Comparison of ENCODE assay signal across 9 cellular contexts in the genomic region with DNA sequence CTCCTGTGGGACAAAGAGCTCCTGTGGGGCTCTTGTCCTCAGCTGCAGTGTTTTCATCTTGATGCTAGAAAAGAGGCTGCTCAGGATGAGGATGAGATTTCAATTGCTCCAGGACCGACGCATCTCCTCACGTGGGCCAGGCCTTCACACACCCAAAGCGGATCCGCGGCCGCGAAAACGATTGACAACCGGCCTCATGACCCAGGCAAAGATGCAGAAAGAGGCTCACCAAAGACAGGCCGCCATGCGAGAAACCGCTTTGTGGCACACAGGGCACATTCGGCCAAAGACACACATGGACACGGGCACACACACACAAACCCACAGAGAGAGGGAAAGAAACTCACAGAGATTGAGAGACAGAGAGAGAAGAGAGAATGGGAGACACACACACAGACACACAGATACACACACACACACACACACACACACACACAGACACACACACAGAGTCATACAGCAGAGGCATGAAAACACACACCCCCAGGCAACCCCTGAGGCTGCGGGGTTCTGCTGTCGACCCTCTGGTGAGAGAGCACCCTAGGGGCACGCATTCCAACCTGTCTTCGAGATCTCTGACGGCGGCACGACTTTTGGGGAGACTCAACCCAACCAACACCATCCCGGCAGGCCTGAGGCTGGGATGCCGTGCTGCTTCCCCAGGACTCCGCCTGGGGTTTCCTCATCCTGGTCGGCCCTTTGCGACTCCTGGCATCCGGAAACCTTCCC.
DNase-seq lines count a peak whose midpoint lies in the region; ATAC-seq, FAIRE-seq and TF ChIP-seq lines count a peak whose summit lies in the region.
"Had no signal": no experiment of that assay in that cellular context is flagged by ENCODE, and none has a peak within 500 bp of the region (broad histone marks: within the 10 kb centered on the region; RNA-seq: fewer than 3 reads in every experiment).

No MANE protein-coding gene starts in this region.

- H3K4me1 Mint-ChIP-seq in GM23338 (peaks cover 31% of the 10 kb centered on the region), activated B cell treated with CpG ODN at 0.5 μM for 24 hours (peaks cover 43% of the 10 kb centered on the region), glutamatergic neuron (ENCODE audit: low read depth, unreplicated experiment) (peaks cover 31% of the 10 kb centered on the region)

- H3K4me3 Mint-ChIP-seq in GM23338, result peak overlapping the region; percentile 67
- peak overlapping the region; percentile 61 for H3K4me3 Mint-ChIP-seq in activated B cell treated with CpG ODN at 0.5 μM for 24 hours
- peak overlapping the region; percentile 85 for H3K4me3 Mint-ChIP-seq in glutamatergic neuron (ENCODE audit: unreplicated experiment)

- H3K9me3 Mint-ChIP-seq in GM23338 (peaks cover 22% of the 10 kb centered on the region), activated B cell treated with CpG ODN at 0.5 μM for 24 hours (peaks cover 2% of the 10 kb centered on the region), glutamatergic neuron (ENCODE audit: unreplicated experiment) (peaks cover 35% of the 10 kb centered on the region)

- H3K27me3 Mint-ChIP-seq in GM23338 (ENCODE audit: insufficient read depth, low read depth, poor library complexity), result peaks cover 91% of the 10 kb centered on the region
- H3K27me3 Mint-ChIP-seq in activated B cell treated with CpG ODN at 0.5 μM for 24 hours, result peaks cover 66% of the 10 kb centered on the region
- peaks cover 50% of the 10 kb centered on the region for H3K27me3 Mint-ChIP-seq in glutamatergic neuron (ENCODE audit: unreplicated experiment)

- no peaks in the 10 kb centered on the region for H3F3A ChIP-seq in GM23338 (replicated peaks; ENCODE audit: low read depth)

- ATAC-seq in GM23338, result no peak
- ATAC-seq in activated B cell treated with CpG ODN at 0.5 μM for 24 hours (ENCODE audit: low read depth), result no peak
- ATAC-seq in GM21786 (IDR thresholded peaks at IDR 0.05; ENCODE audit: unreplicated experiment), result no peak
- no peak for ATAC-seq in activated CD4-positive, CD25-positive, alpha-beta regulatory T cell treated with anti-CD3 and anti-CD28 coated beads, Interleukin-2, amount 50 U/mL, for 24 hours

- H4K20me1 ChIP-seq in GM23338 (replicated peaks; ENCODE audit: insufficient read depth), result no peaks in the 10 kb centered on the region

- H2AFZ ChIP-seq in GM23338, result peak overlapping the region; percentile 86; the same call in 1 of the 2 replicates

- POLR2A ChIA-PET in activated B cell treated with CpG ODN at 0.5 μM for 24 hours (lab: Charles Lee), result no interaction called here

- no peaks in the 10 kb centered on the region for H3K36me3 ChIP-seq in GM23338 (ENCODE audit: insufficient read depth)
- no peaks in the 10 kb centered on the region for H3K36me3 ChIP-seq in skeletal muscle satellite cell (ENCODE audit: insufficient read depth, low read length)

- DNase-seq in GM23338 (ENCODE audit: low spot score), result no peak
- no peak for DNase-seq in activated B cell treated with CpG ODN at 0.5 μM for 24 hours
- no peak for DNase-seq in glutamatergic neuron
- DNase-seq in frontal cortex (ENCODE audit: low spot score in 2 of 2), result no peak
- no peak for DNase-seq in CD1c-positive myeloid dendritic cell (ENCODE audit: extremely low spot score)

- H3K4me3 ChIP-seq in GM23338 (peak overlapping the region; percentile 61), skeletal muscle satellite cell (ENCODE audit: low read length) (peak overlapping the region; percentile 71)

- no peak overlapping the region for H3K27ac Mint-ChIP-seq in GM23338
- no peak overlapping the region for H3K27ac Mint-ChIP-seq in activated B cell treated with CpG ODN at 0.5 μM for 24 hours
- H3K27ac Mint-ChIP-seq in glutamatergic neuron (ENCODE audit: unreplicated experiment), result peak overlapping the region; percentile 76

- no peak overlapping the region for H3K27ac ChIP-seq in GM23338 (ENCODE audit: low read depth)

- no peak for FAIRE-seq in frontal cortex (lab: Jason Lieb, UNC)
- FAIRE-seq: TTC549 had no signal

- H3K9ac ChIP-seq in skeletal muscle satellite cell (ENCODE audit: low read depth, low read length), result peak overlapping the region; percentile 64

- CTCF ChIA-PET in activated B cell treated with CpG ODN at 0.5 μM for 24 hours (lab: Charles Lee), result no interaction called here

- no peaks in the 10 kb centered on the region for H3K79me2 ChIP-seq in GM23338 (replicated peaks; ENCODE audit: insufficient read depth)

- H3K36me3 Mint-ChIP-seq in GM23338 (ENCODE audit: low read depth) (peaks cover 7% of the 10 kb centered on the region), activated B cell treated with CpG ODN at 0.5 μM for 24 hours (ENCODE audit: low read depth) (no peaks in the 10 kb centered on the region), glutamatergic neuron (ENCODE audit: unreplicated experiment) (peaks cover 6% of the 10 kb centered on the region)

- H3K4me2 ChIP-seq in GM23338, result peak overlapping the region; percentile 85
- H3K4me2 ChIP-seq in skeletal muscle satellite cell (ENCODE audit: low read length), result peak overlapping the region; percentile 98

- H3K9me2 ChIP-seq in GM23338 (ENCODE audit: insufficient read depth), result no peaks in the 10 kb centered on the region

- H3K4me1 ChIP-seq in GM23338 (ENCODE audit: insufficient read depth) (no peaks in the 10 kb centered on the region), skeletal muscle satellite cell (ENCODE audit: control insufficient read depth, insufficient read depth, low read length) (peaks cover 34% of the 10 kb centered on the region)

- H3K9me3 ChIP-seq in skeletal muscle satellite cell (replicated peaks; ENCODE audit: low read length), result no peaks in the 10 kb centered on the region

- H3K27me3 ChIP-seq in GM23338 (ENCODE audit: insufficient read depth) (peaks cover 96% of the 10 kb centered on the region), skeletal muscle satellite cell (ENCODE audit: control insufficient read depth, insufficient read depth, low read length) (peaks cover 30% of the 10 kb centered on the region)

- TF ChIP-seq CTCF in GM23338 (conservative IDR thresholded peaks at IDR 0.05; ENCODE audit: low read depth in 2 of 2) (no peak), activated B cell treated with CpG ODN at 0.5 μM for 24 hours (IDR thresholded peaks at IDR 0.05) (no peak), glutamatergic neuron (IDR thresholded peaks at IDR 0.05; ENCODE audit: partially characterized antibody, unreplicated experiment) (no peak)

- intact Hi-C loops in activated B cell treated with CpG ODN at 0.5 μM for 24 hours (cut with micrococcal nuclease), result no loop called here

TF ChIP-seq in GM23338, 12 proteins besides CTCF, POLR2A, EP300 and RAD21 (continues in another document):
- TF ChIP-seq NANOG (IDR thresholded peaks at IDR 0.05; ENCODE audit: borderline replicate concordance) (no peak), POLR2AphosphoS5 (IDR thresholded peaks at IDR 0.05; ENCODE audit: low read depth) (no peak), EZH2phosphoT487 (IDR thresholded peaks at IDR 0.05; ENCODE audit: unreplicated experiment) (no peak), ZNF331 (CRISPR knock-in tag; IDR thresholded peaks at IDR 0.05; ENCODE audit: low read depth) (no peak), ZNF114 (CRISPR knock-in tag; IDR thresholded peaks at IDR 0.05) (no peak), STAT1 (IDR thresholded peaks at IDR 0.05; ENCODE audit: unreplicated experiment) (no peak), EZH2 (IDR thresholded peaks at IDR 0.05; ENCODE audit: low read depth, unreplicated experiment) (no peak)
- TF ChIP-seq, protein P1, sequence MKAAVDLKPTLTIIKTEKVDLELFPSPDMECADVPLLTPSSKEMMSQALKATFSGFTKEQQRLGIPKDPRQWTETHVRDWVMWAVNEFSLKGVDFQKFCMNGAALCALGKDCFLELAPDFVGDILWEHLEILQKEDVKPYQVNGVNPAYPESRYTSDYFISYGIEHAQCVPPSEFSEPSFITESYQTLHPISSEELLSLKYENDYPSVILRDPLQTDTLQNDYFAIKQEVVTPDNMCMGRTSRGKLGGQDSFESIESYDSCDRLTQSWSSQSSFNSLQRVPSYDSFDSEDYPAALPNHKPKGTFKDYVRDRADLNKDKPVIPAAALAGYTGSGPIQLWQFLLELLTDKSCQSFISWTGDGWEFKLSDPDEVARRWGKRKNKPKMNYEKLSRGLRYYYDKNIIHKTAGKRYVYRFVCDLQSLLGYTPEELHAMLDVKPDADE (IDR thresholded peaks at IDR 0.05), result no peak
- TF ChIP-seq, protein P2, sequence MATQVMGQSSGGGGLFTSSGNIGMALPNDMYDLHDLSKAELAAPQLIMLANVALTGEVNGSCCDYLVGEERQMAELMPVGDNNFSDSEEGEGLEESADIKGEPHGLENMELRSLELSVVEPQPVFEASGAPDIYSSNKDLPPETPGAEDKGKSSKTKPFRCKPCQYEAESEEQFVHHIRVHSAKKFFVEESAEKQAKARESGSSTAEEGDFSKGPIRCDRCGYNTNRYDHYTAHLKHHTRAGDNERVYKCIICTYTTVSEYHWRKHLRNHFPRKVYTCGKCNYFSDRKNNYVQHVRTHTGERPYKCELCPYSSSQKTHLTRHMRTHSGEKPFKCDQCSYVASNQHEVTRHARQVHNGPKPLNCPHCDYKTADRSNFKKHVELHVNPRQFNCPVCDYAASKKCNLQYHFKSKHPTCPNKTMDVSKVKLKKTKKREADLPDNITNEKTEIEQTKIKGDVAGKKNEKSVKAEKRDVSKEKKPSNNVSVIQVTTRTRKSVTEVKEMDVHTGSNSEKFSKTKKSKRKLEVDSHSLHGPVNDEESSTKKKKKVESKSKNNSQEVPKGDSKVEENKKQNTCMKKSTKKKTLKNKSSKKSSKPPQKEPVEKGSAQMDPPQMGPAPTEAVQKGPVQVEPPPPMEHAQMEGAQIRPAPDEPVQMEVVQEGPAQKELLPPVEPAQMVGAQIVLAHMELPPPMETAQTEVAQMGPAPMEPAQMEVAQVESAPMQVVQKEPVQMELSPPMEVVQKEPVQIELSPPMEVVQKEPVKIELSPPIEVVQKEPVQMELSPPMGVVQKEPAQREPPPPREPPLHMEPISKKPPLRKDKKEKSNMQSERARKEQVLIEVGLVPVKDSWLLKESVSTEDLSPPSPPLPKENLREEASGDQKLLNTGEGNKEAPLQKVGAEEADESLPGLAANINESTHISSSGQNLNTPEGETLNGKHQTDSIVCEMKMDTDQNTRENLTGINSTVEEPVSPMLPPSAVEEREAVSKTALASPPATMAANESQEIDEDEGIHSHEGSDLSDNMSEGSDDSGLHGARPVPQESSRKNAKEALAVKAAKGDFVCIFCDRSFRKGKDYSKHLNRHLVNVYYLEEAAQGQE (IDR thresholded peaks at IDR 0.05; ENCODE audit: unreplicated experiment), result no peak
